Comparison of ENCODE assay signal across 8 cellular contexts in genomic region chr19:41352609-41353465, GRCh38. TPM values are rescaled to one million over a fixed set of nuclear protein-coding genes. Genes with fewer than 3 reads are reported as not detected.
DNase-seq lines count a peak whose midpoint lies in the region; ATAC-seq and TF ChIP-seq lines count a peak whose summit lies in the region.

No MANE protein-coding gene starts in this region.

- H3K27me3 Mint-ChIP-seq in activated B cell treated with CpG ODN at 0.5 μM for 24 hours (no peaks in the 10 kb centered on the region), chondrocyte (ENCODE audit: low read depth) (no peaks in the 10 kb centered on the region)

- POLR2A ChIA-PET in activated B cell treated with CpG ODN at 0.5 μM for 24 hours (lab: Charles Lee): interaction anchor here (0.7 to 6.9 kb wide), 18 partner anchors 9 to 1034 kb away, joined by 3 to 119 read pairs (median 8); partner anchors contain the start of genes ACTMAP, B9D2, CCDC97 and DMAC2

- peaks cover 48% of the 10 kb centered on the region for H3K4me1 Mint-ChIP-seq in activated B cell treated with CpG ODN at 0.5 μM for 24 hours
- H3K4me1 Mint-ChIP-seq in chondrocyte (ENCODE audit: low read depth): peaks cover 30% of the 10 kb centered on the region

- peak; percentile 21 for ATAC-seq in activated B cell treated with CpG ODN at 0.5 μM for 24 hours (ENCODE audit: low read depth)
- ATAC-seq in left lobe of liver: peak; percentile 28
- ATAC-seq in HG02870 (IDR thresholded peaks at IDR 0.05; ENCODE audit: unreplicated experiment): no peak

- intact Hi-C loops in activated B cell treated with CpG ODN at 0.5 μM for 24 hours (cut with micrococcal nuclease): loop anchor here (1.0 to 5.0 kb wide), 8 partner anchors 43 to 911 kb away; partner anchors contain the start of genes BCKDHA, CCDC97, COQ8B and DMAC2

- TF ChIP-seq CTCF in activated B cell treated with CpG ODN at 0.5 μM for 24 hours (IDR thresholded peaks at IDR 0.05) (no peak), chondrocyte (IDR thresholded peaks at IDR 0.05) (peak; percentile 78)

- H3K9me3 Mint-ChIP-seq in activated B cell treated with CpG ODN at 0.5 μM for 24 hours (no peaks in the 10 kb centered on the region), chondrocyte (ENCODE audit: low read depth) (no peaks in the 10 kb centered on the region)

- CTCF ChIA-PET in activated B cell treated with CpG ODN at 0.5 μM for 24 hours (lab: Charles Lee): interaction anchor here (1.0 to 5.4 kb wide), 10 partner anchors 11 to 218 kb away, joined by 3 to 38 read pairs (median 5); partner anchors contain the start of genes B9D2 and CCDC97

- H3K36me3 Mint-ChIP-seq in activated B cell treated with CpG ODN at 0.5 μM for 24 hours (ENCODE audit: low read depth) (peaks cover 22% of the 10 kb centered on the region), chondrocyte (ENCODE audit: low read depth) (peaks cover 9% of the 10 kb centered on the region)

- H3K4me3 Mint-ChIP-seq in activated B cell treated with CpG ODN at 0.5 μM for 24 hours (peak overlapping the region; percentile 100), chondrocyte (ENCODE audit: unreplicated experiment) (peak overlapping the region; percentile 98)

- peak overlapping the region; percentile 96 for H3K27ac Mint-ChIP-seq in activated B cell treated with CpG ODN at 0.5 μM for 24 hours
- peak overlapping the region; percentile 85 for H3K27ac Mint-ChIP-seq in chondrocyte (ENCODE audit: unreplicated experiment)

- H3K27ac ChIP-seq in KOPT-K1 (ENCODE audit: low read depth, low read length, poor library complexity, severe bottlenecking): peak overlapping the region; percentile 75

- H3K36me3 ChIP-seq in KOPT-K1 (ENCODE audit: insufficient read depth, low read length): 0 out of 2 replicates have a peak, but pooled peaks cover 13% of the 10 kb centered on the region

- H3K9me3 ChIP-seq in KOPT-K1 (ENCODE audit: insufficient read depth, low read length, poor library complexity, severe bottlenecking): no peaks in the 10 kb centered on the region

- DNase-seq in GF-D8 (lab: John Stamatoyannopoulos, UW) (peak; percentile 56), activated B cell treated with CpG ODN at 0.5 μM for 24 hours (peak; percentile 83), chondrocyte (ENCODE audit: low spot score) (no peak), left lobe of liver (ENCODE audit: low spot score) (no peak), DMS153 treated with DMSO at 0.1 percent for 48 hours (lab: John Stamatoyannopoulos, UW; ENCODE audit: unreplicated experiment) (no peak)
- peak; percentile 76 to 78 for DNase-seq in stimulated activated CD4-positive, alpha-beta T cell treated with anti-CD3 and anti-CD28 coated beads, Interleukin-4, amount 100 ng/mL, for 4 hours

RNA-seq across cellular contexts. Expression of gene TGFB1, which starts 0.9 kb away (rescaled TPM):
- 80.7 and 88.5 TPM in 2 replicates for total RNA-seq in activated B cell treated with CpG ODN at 0.5 μM for 24 hours
- total RNA-seq in chondrocyte: 188 to 197 TPM (median 195 TPM) in 3 replicates
- total RNA-seq in left lobe of liver: 7.9 TPM

RNA-seq across cellular contexts. Expression of gene B9D2, which starts 11.1 kb away (rescaled TPM):
- total RNA-seq in activated B cell treated with CpG ODN at 0.5 μM for 24 hours (11.7 and 14.2 TPM in 2 replicates), chondrocyte (2.0 to 3.0 TPM (median 2.6 TPM) in 3 replicates), left lobe of liver (2.1 TPM)

RNA-seq across cellular contexts. Expression of gene TMEM91, which starts 23.5 kb away (rescaled TPM):
- total RNA-seq in activated B cell treated with CpG ODN at 0.5 μM for 24 hours (3.7 and 4.6 TPM in 2 replicates), chondrocyte (4.8 to 6.8 TPM (median 5.4 TPM) in 3 replicates), left lobe of liver (3.1 TPM)

RNA-seq across cellular contexts. Expression of gene CCDC97, which starts 42.9 kb away (rescaled TPM):
- 61.7 and 65.3 TPM in 2 replicates for total RNA-seq in activated B cell treated with CpG ODN at 0.5 μM for 24 hours
- total RNA-seq in chondrocyte: 21.8 to 33.2 TPM (median 25.5 TPM) in 3 replicates
- total RNA-seq in left lobe of liver: 9.0 TPM

RNA-seq across cellular contexts. Expression of gene EXOSC5, which starts 44.3 kb away (rescaled TPM):
- total RNA-seq in activated B cell treated with CpG ODN at 0.5 μM for 24 hours (30.1 and 31.6 TPM in 2 replicates), chondrocyte (5.5 to 7.6 TPM (median 6.2 TPM) in 3 replicates), left lobe of liver (13.2 TPM)

Comparison
In these comparisons a context has a peak if more than half of its experiments do, and no peak if none do; other contexts are left out.
1. DNase-seq: peak in GF-D8 (single experiment), activated B cell treated with CpG ODN at 0.5 μM for 24 hours (single experiment) and stimulated activated CD4-positive, alpha-beta T cell treated with anti-CD3 and anti-CD28 coated beads, Interleukin-4, amount 100 ng/mL, for 4 hours (2 of 2); none in chondrocyte (single experiment), left lobe of liver (single experiment) and DMS153 treated with DMSO at 0.1 percent for 48 hours (single experiment).